ENCODE assay signal across 11 cellular contexts in genomic region chr3:23162939-23163338, GRCh38. TPM values are rescaled to one million over a fixed set of nuclear protein-coding genes. Genes with fewer than 3 reads are reported as not detected.
DNase-seq lines count a peak whose midpoint lies in the region; ATAC-seq and TF ChIP-seq lines count a peak whose summit lies in the region.
"Had no signal": no experiment of that assay in that cellular context is flagged by ENCODE, and none has a peak within 500 bp of the region (broad histone marks: within the 10 kb centered on the region; RNA-seq: fewer than 3 reads in every experiment).

No MANE protein-coding gene starts in this region.

- TF ChIP-seq EP300 in stomach (IDR thresholded peaks at IDR 0.05): no peak

- ATAC-seq in HG02763 (IDR thresholded peaks at IDR 0.05; ENCODE audit: unreplicated experiment) (peak; percentile 48), HG03565 (IDR thresholded peaks at IDR 0.05; ENCODE audit: unreplicated experiment) (peak; percentile 40)

- TF ChIP-seq CTCF in adrenal gland (IDR thresholded peaks at IDR 0.05): no peak
- no peak for TF ChIP-seq CTCF in stomach (IDR thresholded peaks at IDR 0.05)

- DNase-seq in NCI-H345 (lab: John Stamatoyannopoulos, UW): peak; percentile 13
- DNase-seq in NCI-H345 treated with DMSO at 0.1 percent for 48 hours (lab: John Stamatoyannopoulos, UW; ENCODE audit: unreplicated experiment): no peak
- DNase-seq in T-helper 9 cell: no peak
- DNase-seq in dedifferentiated amniotic fluid mesenchymal stem cell (ENCODE audit: extremely low spot score): no peak
- no peak for DNase-seq in adrenal gland
- DNase-seq in stomach: no peak
- DNase-seq: 8988T, IMR-90, occipital lobe had no signal

- H3K9me3 ChIP-seq in adrenal gland (replicated peaks in 1 of 3) (no peaks in the 10 kb centered on the region), stomach (no peaks in the 10 kb centered on the region)

- H3K4me3 ChIP-seq in adrenal gland (no peak overlapping the region), stomach (no peak overlapping the region)

- H3K36me3 ChIP-seq in adrenal gland (replicated peaks in 1 of 2): no peaks in the 10 kb centered on the region
- no peaks in the 10 kb centered on the region for H3K36me3 ChIP-seq in stomach

- 74 to 81% (median 78%) methylated on average over 2 of the region's 2 CpGs for WGBS in adrenal gland, 4 donors
- WGBS in stomach, 5 donors: 68 to 87% (median 79%) methylated on average over 2 of the region's 2 CpGs

- TF ChIP-seq POLR2A in adrenal gland (IDR thresholded peaks at IDR 0.05) (no peak), stomach (IDR thresholded peaks at IDR 0.05) (no peak)

- intact Hi-C loops in adrenal gland (cut with DNase I): no loop called here
- intact Hi-C loops in stomach (cut with DNase I; ENCODE audit: low total_unique reads): no loop called here

- no peak overlapping the region for H3K27ac ChIP-seq in adrenal gland
- no peak overlapping the region for H3K27ac ChIP-seq in stomach

- no peaks in the 10 kb centered on the region for H3K27me3 ChIP-seq in adrenal gland
- H3K27me3 ChIP-seq in stomach: no peaks in the 10 kb centered on the region

- H3K4me1 ChIP-seq in adrenal gland (replicated peaks in 1 of 2) (no peaks in the 10 kb centered on the region), stomach (no peaks in the 10 kb centered on the region)

RNA-seq across cellular contexts. Expression of gene UBE2E2, which starts 40.2 kb away (rescaled TPM):
- total RNA-seq in adrenal gland: 10 to 100 TPM; 20.1 to 29.6 (median 25.5) TPM
- polyA plus RNA-seq in adrenal gland: 10 to 100 TPM in 2 of 3 donors, 1 to 10 TPM in 1; 9.3 to 19.6 (median 10.7) TPM
- 100 to 1,000 TPM in 1 of 5 donors, 10 to 100 TPM in 3, 1 to 10 TPM in 1; 6.5 to 128 (median 35.6) TPM for total RNA-seq in stomach
- polyA plus RNA-seq in stomach: 10 to 100 TPM; 17.0 to 20.0 (median 17.5) TPM
